ENCODE assay signal across 17 cellular contexts in the genomic region with DNA sequence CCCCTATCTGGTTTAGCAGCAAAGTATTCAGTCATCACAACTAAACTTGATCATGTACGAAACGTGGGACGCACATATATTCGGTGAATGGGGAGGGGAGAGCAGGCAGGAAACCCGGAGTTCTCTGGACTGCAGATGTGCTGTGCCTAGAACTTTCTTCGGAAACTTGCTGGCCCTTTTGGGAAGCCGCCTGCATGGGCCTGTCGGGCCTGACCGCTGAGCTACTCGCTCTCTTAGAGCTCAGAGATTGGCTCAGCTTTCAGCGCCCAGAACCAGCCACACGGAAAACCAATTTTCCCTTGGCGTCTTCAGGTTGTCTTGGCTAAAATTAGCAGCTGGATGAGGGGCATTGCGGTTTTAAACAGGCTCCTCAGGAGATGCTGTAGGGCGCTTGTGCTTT. TPM values are rescaled to one million over a fixed set of nuclear protein-coding genes. Genes with fewer than 3 reads are reported as not detected.
DNase-seq lines count a peak whose midpoint lies in the region; ATAC-seq, FAIRE-seq and TF ChIP-seq lines count a peak whose summit lies in the region.
"Had no signal": no experiment of that assay in that cellular context is flagged by ENCODE, and none has a peak within 500 bp of the region (broad histone marks: within the 10 kb centered on the region; RNA-seq: fewer than 3 reads in every experiment).

No MANE protein-coding gene starts in this region.

- no peaks in the 10 kb centered on the region for H3K9me3 ChIP-seq in heart right ventricle
- no peaks in the 10 kb centered on the region for H3K9me3 ChIP-seq in K562 (replicated peaks; ENCODE audit: control insufficient read depth, insufficient read depth, low read depth, low read length)
- H3K9me3 ChIP-seq in uterus = no peaks in the 10 kb centered on the region
- H3K9me3 ChIP-seq in SJCRH30 (replicated peaks) = no peaks in the 10 kb centered on the region
- no peaks in the 10 kb centered on the region for H3K9me3 ChIP-seq in MG63

- H3K9ac ChIP-seq in K562 (ENCODE audit: insufficient read depth in 1 of 2, low read depth in 2 of 2, low read length in 2 of 2) = peak overlapping the region; percentile 54 to 89; a peak in 3 of 4 replicates

- intact Hi-C loops in heart right ventricle (cut with DNase I) = loop anchor here in 7 of 10 donors (5.0 to 10.0 kb wide), 4 partner anchors 46 to 328 kb away; a partner anchor contains a TSS
- intact Hi-C loops in cardiac septum (cut with DNase I) = no loop called here
- intact Hi-C loops in K562 (cut with micrococcal nuclease) = loop anchor here (5.0 kb wide), 1 partner anchor 351 kb away; no protein-coding TSS in a partner anchor
- intact Hi-C loops in uterus (cut with DNase I; ENCODE audit: low total_unique reads) = no loop called here

- 0 out of 2 replicates have a peak overlapping the region, but pooled peaks have one; percentile 4 for H2AFZ ChIP-seq in K562 (ENCODE audit: low read depth, low read length)

- CTCF ChIA-PET in K562 (lab: Yijun Ruan, JAX; ENCODE audit: low intra/inter-chr PET ratio) = interaction anchor here (1.0 kb wide), 1 partner anchor 462 kb away, joined by 4 read pairs; no protein-coding TSS in a partner anchor

- H3K27ac ChIP-seq in heart right ventricle = peak overlapping the region in 9 of 10 donors; percentile 35 to 70 (median 55)
- H3K27ac ChIP-seq in K562 (ENCODE audit: extremely low read depth, low read depth, low read length) = peak overlapping the region; percentile 68; the same call in 2 of the 3 replicates
- peak overlapping the region; percentile 46 to 50 for H3K27ac ChIP-seq in uterus
- H3K27ac ChIP-seq in SJCRH30 = no peak overlapping the region

- peaks cover 0 to 35% (median 16%) of the 10 kb centered on the region in 9 donors for H3K4me1 ChIP-seq in heart right ventricle
- peaks cover 13 to 36% of the 10 kb centered on the region in 2 experiments; a peak in 4 of 5 replicates for H3K4me1 ChIP-seq in K562 (replicated peaks in 1 of 2; ENCODE audit: control insufficient read depth in 2 of 2, insufficient read depth in 2 of 2, low read length in 2 of 2)
- no peaks in the 10 kb centered on the region for H3K4me1 ChIP-seq in uterus
- H3K4me1 ChIP-seq in SJCRH30 = no peaks in the 10 kb centered on the region

- no peak for TF ChIP-seq POLR2A in K562 (conservative IDR thresholded peaks at IDR 0.05)
- no peak for TF ChIP-seq POLR2A in uterus (IDR thresholded peaks at IDR 0.05)

- H3K9me1 ChIP-seq in K562 (ENCODE audit: control insufficient read depth, insufficient read depth, low read length) = peaks cover 6% of the 10 kb centered on the region

- TF ChIP-seq EP300 in K562 (IDR thresholded peaks at IDR 0.05; ENCODE audit: low read length) = no peak

- 0 out of 2 replicates have a peak, but pooled peaks cover 4% of the 10 kb centered on the region for H4K20me1 ChIP-seq in K562 (replicated peaks; ENCODE audit: control insufficient read depth, insufficient read depth, low read length)

- no peaks in the 10 kb centered on the region for H3K9me3 Mint-ChIP-seq in neural crest cell
- H3K9me3 Mint-ChIP-seq: activated CD4-positive, alpha-beta T cell treated with anti-CD3 and anti-CD28 coated beads, Interleukin-2, amount 10 ng/mL, durations not matched to agents 24 days and 14 days had no signal

- WGBS in heart right ventricle, 2 donors = 86 to 88% methylated on average over 15 of the region's 15 CpGs
- 64% methylated on average over 15 of the region's 15 CpGs for WGBS in K562 (ENCODE audit: insufficient coverage, low coverage, missing lambda C conversion rate)

- no peak for TF ChIP-seq RAD21 in K562 (CRISPR knock-in tag; conservative IDR thresholded peaks at IDR 0.05 in 1 of 2, IDR thresholded peaks at IDR 0.05 in 1 of 2)

- H3K4me2 ChIP-seq in K562 (ENCODE audit: insufficient read depth, low read length) = peak overlapping the region; percentile 50; the same call in 1 of the 2 replicates

- no peak overlapping the region for H3K4me3 ChIP-seq in heart right ventricle
- H3K4me3 ChIP-seq in K562 = no peak overlapping the region
- no peak overlapping the region for H3K4me3 ChIP-seq in uterus
- H3K4me3 ChIP-seq in SJCRH30 = no peak overlapping the region
- no peak overlapping the region for H3K4me3 ChIP-seq in MG63
- H3K4me3 ChIP-seq: skin epidermis had no signal

- POLR2A ChIA-PET in K562 (lab: Yijun Ruan, JAX) = interaction anchor here (0.6 to 1.5 kb wide), 11 partner anchors 11 to 765 kb away, joined by 3 to 10 read pairs (median 4); a partner anchor contains a TSS

- peaks cover 0 to 48% (median 27%) of the 10 kb centered on the region in 9 donors for H3K36me3 ChIP-seq in heart right ventricle
- peaks cover 47% of the 10 kb centered on the region for H3K36me3 ChIP-seq in K562 (ENCODE audit: control insufficient read depth, insufficient read depth, low read length)
- no peaks in the 10 kb centered on the region for H3K36me3 ChIP-seq in uterus
- H3K36me3 ChIP-seq in SJCRH30 = peaks cover 2% of the 10 kb centered on the region; the same call in 1 of the 2 replicates
- H3K36me3 ChIP-seq in MG63 = no peaks in the 10 kb centered on the region; the same call in 1 of the 2 replicates

- H3K4me1 Mint-ChIP-seq in neural crest cell = no peaks in the 10 kb centered on the region

- no peak for FAIRE-seq in K562 (lab: Jason Lieb, UNC)
- FAIRE-seq: A204.1, endometrium had no signal

- DNase-seq in heart right ventricle (no peak), cardiac septum (ENCODE audit: low spot score) (no peak), K562 (ENCODE audit: extremely low read depth in 1 of 4, low spot score in 3 of 4) (no peak), neural crest cell (ENCODE audit: low read depth, low spot score) (no peak), uterus (no peak), SJCRH30 (no peak), DMS 273 treated with DMSO at 0.1 percent for 48 hours (lab: John Stamatoyannopoulos, UW) (no peak), MG63 (no peak)
- DNase-seq: activated CD4-positive, alpha-beta T cell treated with anti-CD3 and anti-CD28 coated beads, Interleukin-2, amount 10 ng/mL, durations not matched to agents 24 days and 14 days; activated CD8-positive, alpha-beta memory T cell treated with anti-CD3 and anti-CD28 coated beads, Interleukin-2, amount 50 U/mL, for 48 hours; activated effector memory CD4-positive, alpha-beta T cell treated with anti-CD3 and anti-CD28 coated beads, Interleukin-2, amount 50 U/mL, for 16 hours; NCI-H2029 treated with DMSO at 0.1 percent for 48 hours; NCI-H510A treated with DMSO at 0.1 percent for 48 hours; stimulated activated CD4-positive, alpha-beta T cell treated with anti-CD3 and anti-CD28 coated beads, Interleukin-4, amount 100 ng/mL, for 24 hours had no signal

- H3K27me3 Mint-ChIP-seq in neural crest cell (ENCODE audit: low read depth) = no peaks in the 10 kb centered on the region
- H3K27me3 Mint-ChIP-seq: activated CD4-positive, alpha-beta T cell treated with anti-CD3 and anti-CD28 coated beads, Interleukin-2, amount 10 ng/mL, durations not matched to agents 24 days and 14 days had no signal

- H3K4me3 Mint-ChIP-seq in neural crest cell = no peak overlapping the region
- H3K4me3 Mint-ChIP-seq: activated CD4-positive, alpha-beta T cell treated with anti-CD3 and anti-CD28 coated beads, Interleukin-2, amount 10 ng/mL, durations not matched to agents 24 days and 14 days had no signal

- H3K27ac Mint-ChIP-seq in neural crest cell (ENCODE audit: unreplicated experiment) = peak overlapping the region; percentile 67
- H3K27ac Mint-ChIP-seq: activated CD4-positive, alpha-beta T cell treated with anti-CD3 and anti-CD28 coated beads, Interleukin-2, amount 10 ng/mL, durations not matched to agents 24 days and 14 days had no signal

- no peak for TF ChIP-seq CTCF in heart right ventricle (IDR thresholded peaks at IDR 0.05)
- no peak for TF ChIP-seq CTCF in K562 (IDR thresholded peaks at IDR 0.05 in 2 of 3, conservative IDR thresholded peaks at IDR 0.05 in 1 of 3; ENCODE audit: insufficient read depth in 2 of 3, low read depth in 1 of 3, low read length in 3 of 3)
- no peak for TF ChIP-seq CTCF in neural crest cell (conservative IDR thresholded peaks at IDR 0.05)
- no peak for TF ChIP-seq CTCF in uterus (IDR thresholded peaks at IDR 0.05)

- peaks cover 2% of the 10 kb centered on the region for H3K36me3 Mint-ChIP-seq in neural crest cell (ENCODE audit: low read depth)

- H3K27me3 ChIP-seq in heart right ventricle = peaks cover 0 to 4% (median 0%) of the 10 kb centered on the region in 7 donors
- peaks cover 0 to 9% of the 10 kb centered on the region in 2 experiments; a peak in 1 of 5 replicates for H3K27me3 ChIP-seq in K562 (ENCODE audit: control insufficient read depth in 2 of 2, insufficient read depth in 2 of 2, low read length in 2 of 2)
- H3K27me3 ChIP-seq in uterus = no peaks in the 10 kb centered on the region
- H3K27me3 ChIP-seq in SJCRH30 = no peaks in the 10 kb centered on the region
- no peaks in the 10 kb centered on the region for H3K27me3 ChIP-seq in MG63

- BruUV-seq in K562 (replicated peaks; lab: Mats Ljungman, UMichigan) = no TSS peak

- ATAC-seq in heart right ventricle (no peak), K562 (no peak; the same call in 2 of the 3 replicates)

- in situ Hi-C loops in K562 (cut with MboI) = loop anchor here (5.0 kb wide), 3 partner anchors 46 to 461 kb away; no protein-coding TSS in a partner anchor

- no peaks in the 10 kb centered on the region for H3K79me2 ChIP-seq in K562 (ENCODE audit: control insufficient read depth, insufficient read depth, low read length)

RNA-seq across cellular contexts. Expression of a gene that starts 38.1 kb away (rescaled TPM):
- 10 to 100 TPM; 36.2 to 55.5 (median 43.2) TPM for total RNA-seq in heart right ventricle
- polyA plus RNA-seq in heart right ventricle = 10 to 100 TPM; 15.1 to 16.6 TPM
- 43.7 TPM for total RNA-seq in cardiac septum
- 116 and 182 TPM in 2 replicates for total RNA-seq in K562 (2011; cell fraction: chromatin; rRNA removed; ENCODE audit: low replicate concordance)
- 70.2 and 72.6 TPM in 2 replicates for total RNA-seq in K562 (2011; cell fraction: nucleolus; rRNA removed)
- total RNA-seq in K562 (2011; cell fraction: nucleoplasm; rRNA removed) = 82.7 and 89.1 TPM in 2 replicates
- total RNA-seq in K562 (2014; rRNA removed) = 37.4 and 42.5 TPM in 2 replicates
- 37.2 and 38.1 TPM in 2 replicates for total RNA-seq in K562 (2014; rRNA removed; fragmentation: Illumina TruSeq; extraction: Trizol)
- 44.5 and 44.6 TPM in 2 replicates for total RNA-seq in K562 (2015; rRNA removed; fragmentation: Illumina TruSeq; extraction: Trizol)
- 45.7 and 47.0 TPM in 2 replicates for total RNA-seq in K562 (2021)
- polyA plus RNA-seq in K562 (2011; rRNA removed) = 36.5 and 42.5 TPM in 2 replicates
- 43.9 and 59.7 TPM in 2 replicates for polyA plus RNA-seq in K562 (2011; cell fraction: cytosol; rRNA removed)
- 78.8 and 96.8 TPM in 2 replicates for polyA plus RNA-seq in K562 (2011; cell fraction: nucleus; rRNA removed)
- polyA plus RNA-seq in K562 (2012) = 37.6 and 39.5 TPM in 2 replicates
- 48.2 and 49.7 TPM in 2 replicates for polyA plus RNA-seq in K562 (2014; fragmentation: Illumina TruSeq; extraction: Trizol)
- 1 to 10 TPM; 1.7 to 1.8 TPM for polyA plus RNA-seq in K562 (2014; fragmentation: Nextera tagmentation; extraction: Ambion mirVana)
- 31.3 and 39.8 TPM in 2 replicates for polyA plus RNA-seq in K562 (2014; rRNA removed)
- 22.4 and 22.5 TPM in 2 replicates for polyA minus RNA-seq in K562 (2011; rRNA and poly(A)+ RNA removed)
- 14.8 and 19.9 TPM in 2 replicates for polyA minus RNA-seq in K562 (2011; cell fraction: cytosol; rRNA and poly(A)+ RNA removed)
- polyA minus RNA-seq in K562 (2011; cell fraction: nucleus; rRNA and poly(A)+ RNA removed) = 17.2 and 23.5 TPM in 2 replicates
- 39.5 and 40.0 TPM in 2 replicates for total RNA-seq in neural crest cell
- total RNA-seq in uterus = 10 to 100 TPM; 16.5 to 50.2 (median 39.1) TPM
- total RNA-seq in SJCRH30 (2014; rRNA removed; shearing (Covaris generic)) = 18.5 and 20.3 TPM in 2 replicates
- 27.6 and 32.5 TPM in 2 replicates for total RNA-seq in MG63 (2014; rRNA removed; shearing (Covaris generic); ENCODE audit: low replicate concordance)

RNA-seq across cellular contexts. Expression of a gene that starts 54.4 kb away (rescaled TPM):
- total RNA-seq in heart right ventricle = 10 to 100 TPM in 2 of 10 donors, 1 to 10 TPM in 8; 5.9 to 10.9 (median 8.5) TPM
- 1 to 10 TPM; 2.4 to 3.1 TPM for polyA plus RNA-seq in heart right ventricle
- total RNA-seq in cardiac septum = 8.3 TPM
- 51.3 and 93.2 TPM in 2 replicates for total RNA-seq in K562 (2011; cell fraction: chromatin; rRNA removed; ENCODE audit: low replicate concordance)
- total RNA-seq in K562 (2011; cell fraction: nucleolus; rRNA removed) = 39.2 and 39.4 TPM in 2 replicates
- total RNA-seq in K562 (2011; cell fraction: nucleoplasm; rRNA removed) = 29.0 and 33.3 TPM in 2 replicates
- total RNA-seq in K562 (2014; rRNA removed) = 11.0 and 11.2 TPM in 2 replicates
- 6.1 and 10.3 TPM in 2 replicates for total RNA-seq in K562 (2014; rRNA removed; fragmentation: Illumina TruSeq; extraction: Trizol)
- total RNA-seq in K562 (2015; rRNA removed; fragmentation: Illumina TruSeq; extraction: Trizol) = 9.3 and 9.7 TPM in 2 replicates
- total RNA-seq in K562 (2021) = 13.7 and 14.7 TPM in 2 replicates
- polyA plus RNA-seq in K562 (2011; rRNA removed) = 6.9 and 8.6 TPM in 2 replicates
- 4.0 and 9.6 TPM in 2 replicates for polyA plus RNA-seq in K562 (2011; cell fraction: cytosol; rRNA removed)
- 6.8 and 12.9 TPM in 2 replicates for polyA plus RNA-seq in K562 (2011; cell fraction: nucleus; rRNA removed)
- polyA plus RNA-seq in K562 (2012) = 10.5 and 13.3 TPM in 2 replicates
- 10.1 and 12.6 TPM in 2 replicates for polyA plus RNA-seq in K562 (2014; fragmentation: Illumina TruSeq; extraction: Trizol)
- polyA plus RNA-seq in K562 (2014; fragmentation: Nextera tagmentation; extraction: Ambion mirVana) = under 1 TPM; 0.18 to 0.36 TPM
- 9.8 and 10.2 TPM in 2 replicates for polyA plus RNA-seq in K562 (2014; rRNA removed)
- 7.7 and 17.3 TPM in 2 replicates for polyA minus RNA-seq in K562 (2011; rRNA and poly(A)+ RNA removed)
- polyA minus RNA-seq in K562 (2011; cell fraction: cytosol; rRNA and poly(A)+ RNA removed) = 5.1 and 6.4 TPM in 2 replicates
- 9.6 and 11.7 TPM in 2 replicates for polyA minus RNA-seq in K562 (2011; cell fraction: nucleus; rRNA and poly(A)+ RNA removed)
- 10.3 TPM in 2 replicates for total RNA-seq in neural crest cell
- 10 to 100 TPM in 1 of 4 donors, 1 to 10 TPM in 3; 4.7 to 17.3 (median 9.4) TPM for total RNA-seq in uterus
- total RNA-seq in SJCRH30 (2014; rRNA removed; shearing (Covaris generic)) = 1.3 and 2.4 TPM in 2 replicates
- total RNA-seq in MG63 (2014; rRNA removed; shearing (Covaris generic); ENCODE audit: low replicate concordance) = 4.2 and 4.4 TPM in 2 replicates

Comparison
In these comparisons a context has a peak if more than half of its experiments do, and no peak if none do; other contexts are left out.
1. intact Hi-C loops: an anchor here in heart right ventricle (5.0 to 10.0 kb wide) and K562 (5.0 kb wide); none called in cardiac septum and uterus.